ENCODE assay signal across 20 cellular contexts in genomic region chr5:110267714-110268113, GRCh38.
A peak's percentile ranks its signal among the peaks of the same experiment; 100 is the strongest.
DNase-seq lines count a peak whose midpoint lies in the region; ATAC-seq and TF ChIP-seq lines count a peak whose summit lies in the region.
"Had no signal": no experiment of that assay in that cellular context is flagged by ENCODE, and none has a peak within 500 bp of the region (broad histone marks: within the 10 kb centered on the region; RNA-seq: fewer than 3 reads in every experiment).

No MANE protein-coding gene starts in this region.

- H3K27me3 Mint-ChIP-seq in Caco-2 (ENCODE audit: insufficient read depth, unreplicated experiment) (no peaks in the 10 kb centered on the region), endodermal cell (ENCODE audit: insufficient read depth) (peaks cover 63% of the 10 kb centered on the region), mesothelial cell of epicardium (ENCODE audit: low read depth) (no peaks in the 10 kb centered on the region)
- H3K27me3 Mint-ChIP-seq in activated CD8-positive, alpha-beta T cell treated with anti-CD3 and anti-CD28 coated beads, Interleukin-2, amount 10 ng/mL, durations not matched to agents 7 days and 5 days (ENCODE audit: low read depth) = no peaks in the 10 kb centered on the region
- H3K27me3 Mint-ChIP-seq in activated T-cell treated with anti-CD3 and anti-CD28 coated beads, Interleukin-2, amount 50 U/mL, for 24 hours = no peaks in the 10 kb centered on the region

- H3K79me2 ChIP-seq in KMS-11 (ENCODE audit: insufficient read depth, low read depth) = no peaks in the 10 kb centered on the region

- TF ChIP-seq POLR2A in thyroid gland (IDR thresholded peaks at IDR 0.05) = no peak

- 0 out of 2 replicates have a peak overlapping the region, but pooled peaks have one; percentile 18 for H2AFZ ChIP-seq in KMS-11 (ENCODE audit: low read depth)

- POLR2A ChIA-PET in Caco-2 (lab: Charles Lee) = no interaction called here
- POLR2A ChIA-PET in activated CD8-positive, alpha-beta T cell treated with anti-CD3 and anti-CD28 coated beads, Interleukin-2, amount 10 ng/mL, durations not matched to agents 7 days and 5 days (lab: Charles Lee) = no interaction called here

- peak overlapping the region; percentile 10; the same call in 1 of the 2 replicates for H3K4me2 ChIP-seq in KMS-11
- H3K4me2 ChIP-seq: A549 had no signal

- no peak overlapping the region for H3K27ac Mint-ChIP-seq in Caco-2 (ENCODE audit: unreplicated experiment)
- no peak overlapping the region for H3K27ac Mint-ChIP-seq in endodermal cell
- H3K27ac Mint-ChIP-seq in mesothelial cell of epicardium = no peak overlapping the region
- no peak overlapping the region for H3K27ac Mint-ChIP-seq in activated CD8-positive, alpha-beta T cell treated with anti-CD3 and anti-CD28 coated beads, Interleukin-2, amount 10 ng/mL, durations not matched to agents 7 days and 5 days
- H3K27ac Mint-ChIP-seq in activated T-cell treated with anti-CD3 and anti-CD28 coated beads, Interleukin-2, amount 50 U/mL, for 24 hours = no peak overlapping the region
- H3K27ac Mint-ChIP-seq: CD4-positive, CD25-positive, alpha-beta regulatory T cell had no signal

- no peaks in the 10 kb centered on the region for H3K4me1 Mint-ChIP-seq in Caco-2 (ENCODE audit: low read depth, unreplicated experiment)
- peaks cover 18% of the 10 kb centered on the region for H3K4me1 Mint-ChIP-seq in endodermal cell
- H3K4me1 Mint-ChIP-seq in mesothelial cell of epicardium = peaks cover 6% of the 10 kb centered on the region
- no peaks in the 10 kb centered on the region for H3K4me1 Mint-ChIP-seq in activated CD8-positive, alpha-beta T cell treated with anti-CD3 and anti-CD28 coated beads, Interleukin-2, amount 10 ng/mL, durations not matched to agents 7 days and 5 days (ENCODE audit: low read depth)
- H3K4me1 Mint-ChIP-seq in activated T-cell treated with anti-CD3 and anti-CD28 coated beads, Interleukin-2, amount 50 U/mL, for 24 hours (ENCODE audit: low read depth) = peaks cover 6% of the 10 kb centered on the region

- no peaks in the 10 kb centered on the region for H3K9me3 Mint-ChIP-seq in Caco-2 (ENCODE audit: unreplicated experiment)
- no peaks in the 10 kb centered on the region for H3K9me3 Mint-ChIP-seq in endodermal cell
- no peaks in the 10 kb centered on the region for H3K9me3 Mint-ChIP-seq in mesothelial cell of epicardium
- H3K9me3 Mint-ChIP-seq in activated CD8-positive, alpha-beta T cell treated with anti-CD3 and anti-CD28 coated beads, Interleukin-2, amount 10 ng/mL, durations not matched to agents 7 days and 5 days (ENCODE audit: insufficient read depth) = no peaks in the 10 kb centered on the region
- no peaks in the 10 kb centered on the region for H3K9me3 Mint-ChIP-seq in activated T-cell treated with anti-CD3 and anti-CD28 coated beads, Interleukin-2, amount 50 U/mL, for 24 hours

- no peaks in the 10 kb centered on the region for H3K36me3 Mint-ChIP-seq in Caco-2 (ENCODE audit: insufficient read depth, unreplicated experiment)
- H3K36me3 Mint-ChIP-seq in endodermal cell (ENCODE audit: low read depth) = no peaks in the 10 kb centered on the region
- no peaks in the 10 kb centered on the region for H3K36me3 Mint-ChIP-seq in mesothelial cell of epicardium
- no peaks in the 10 kb centered on the region for H3K36me3 Mint-ChIP-seq in activated CD8-positive, alpha-beta T cell treated with anti-CD3 and anti-CD28 coated beads, Interleukin-2, amount 10 ng/mL, durations not matched to agents 7 days and 5 days (ENCODE audit: low read depth)
- H3K36me3 Mint-ChIP-seq in activated T-cell treated with anti-CD3 and anti-CD28 coated beads, Interleukin-2, amount 50 U/mL, for 24 hours (ENCODE audit: low read depth) = no peaks in the 10 kb centered on the region
- H3K36me3 Mint-ChIP-seq: CD4-positive, CD25-positive, alpha-beta regulatory T cell had no signal

- intact Hi-C loops in Caco-2 (cut with micrococcal nuclease; ENCODE audit: unreplicated experiment) (no loop called here), thyroid gland (cut with DNase I) (no loop called here)

- TF ChIP-seq CTCF in Caco-2 (IDR thresholded peaks at IDR 0.05; ENCODE audit: insufficient read depth in 1 of 2, low read depth in 1 of 2, low read length in 1 of 2, severe bottlenecking in 1 of 2, unreplicated experiment in 1 of 2) (peak; percentile 8 to 19), KMS-11 (conservative IDR thresholded peaks at IDR 0.05; ENCODE audit: low read depth, low read length) (no peak), endodermal cell (conservative IDR thresholded peaks at IDR 0.05) (peak; percentile 49), mesothelial cell of epicardium (IDR thresholded peaks at IDR 0.05; ENCODE audit: unreplicated experiment) (peak; percentile 10), thyroid gland (IDR thresholded peaks at IDR 0.05) (no peak)

- BruUV-seq in Caco-2 (replicated peaks; lab: Mats Ljungman, UMichigan) = no TSS peak

- no peaks in the 10 kb centered on the region for H3K36me3 ChIP-seq in Caco-2 (ENCODE audit: control insufficient read depth, insufficient read depth, low read length)
- H3K36me3 ChIP-seq in KMS-11 (ENCODE audit: insufficient read depth) = no peaks in the 10 kb centered on the region
- no peaks in the 10 kb centered on the region for H3K36me3 ChIP-seq in endodermal cell (ENCODE audit: control insufficient read depth, insufficient read depth, low read length)
- no peaks in the 10 kb centered on the region for H3K36me3 ChIP-seq in thyroid gland
- H3K36me3 ChIP-seq: BE2C, HAP-1, SJCRH30 had no signal

- DNase-seq in Caco-2 (no peak), endodermal cell (no peak), mesothelial cell of epicardium (ENCODE audit: low spot score in 2 of 2, unreplicated experiment in 2 of 2) (no peak), hippocampal formation (lab: John Stamatoyannopoulos, UW) (no peak), thyroid gland (no peak)
- DNase-seq in activated CD8-positive, alpha-beta T cell treated with anti-CD3 and anti-CD28 coated beads, Interleukin-2, amount 10 ng/mL, durations not matched to agents 7 days and 5 days = no peak
- DNase-seq in activated T-cell treated with anti-CD3 and anti-CD28 coated beads, Interleukin-2, amount 50 U/mL, for 24 hours = no peak
- DNase-seq: BE2C; CD4-positive, CD25-positive, alpha-beta regulatory T cell; DMS79; KBM-7; NCI-H1694; NCI-H2081; NCI-H2171; NCI-H345; NCI-H524 treated with DMSO at 0.1 percent for 48 hours; SJCRH30 had no signal

- H3K4me1 ChIP-seq in Caco-2 = no peaks in the 10 kb centered on the region
- peaks cover 44% of the 10 kb centered on the region for H3K4me1 ChIP-seq in KMS-11 (ENCODE audit: low read depth, poor library complexity, severe bottlenecking)
- peaks cover 7% of the 10 kb centered on the region for H3K4me1 ChIP-seq in endodermal cell (ENCODE audit: control insufficient read depth, insufficient read depth, low read length)
- no peaks in the 10 kb centered on the region for H3K4me1 ChIP-seq in thyroid gland
- H3K4me1 ChIP-seq: A549, BE2C, HAP-1, SJCRH30 had no signal

- H4K20me1 ChIP-seq in KMS-11 (ENCODE audit: insufficient read depth) = no peaks in the 10 kb centered on the region

- H3K4me3 Mint-ChIP-seq in Caco-2 (ENCODE audit: unreplicated experiment) = no peak overlapping the region
- H3K4me3 Mint-ChIP-seq in endodermal cell = no peak overlapping the region
- H3K4me3 Mint-ChIP-seq in mesothelial cell of epicardium = no peak overlapping the region
- no peak overlapping the region for H3K4me3 Mint-ChIP-seq in activated CD8-positive, alpha-beta T cell treated with anti-CD3 and anti-CD28 coated beads, Interleukin-2, amount 10 ng/mL, durations not matched to agents 7 days and 5 days
- H3K4me3 Mint-ChIP-seq in activated T-cell treated with anti-CD3 and anti-CD28 coated beads, Interleukin-2, amount 50 U/mL, for 24 hours = no peak overlapping the region
- H3K4me3 Mint-ChIP-seq: CD4-positive, CD25-positive, alpha-beta regulatory T cell had no signal

- H3K27me3 ChIP-seq in Caco-2 (replicated peaks; ENCODE audit: control insufficient read depth, insufficient read depth, low read length) (no peaks in the 10 kb centered on the region), KMS-11 (ENCODE audit: insufficient read depth, low read depth) (no peaks in the 10 kb centered on the region), endodermal cell (ENCODE audit: control insufficient read depth, insufficient read depth, low read length, poor library complexity, severe bottlenecking) (peaks cover 66% of the 10 kb centered on the region), thyroid gland (no peaks in the 10 kb centered on the region)
- H3K27me3 ChIP-seq: BE2C, SJCRH30 had no signal

- H3K4me3 ChIP-seq in Caco-2 (ENCODE audit: low read depth, low read length) (no peak overlapping the region), KMS-11 (IDR thresholded peaks at IDR 0.05; ENCODE audit: insufficient read depth, low read depth, low read length) (no peak overlapping the region), endodermal cell (ENCODE audit: low read length) (no peak overlapping the region), thyroid gland (replicated peaks in 1 of 3) (no peak overlapping the region)
- H3K4me3 ChIP-seq: A549, HAP-1, SJCRH30 had no signal

- ATAC-seq in activated CD8-positive, alpha-beta T cell treated with anti-CD3 and anti-CD28 coated beads, Interleukin-2, amount 10 ng/mL, durations not matched to agents 7 days and 5 days = no peak
- ATAC-seq: A549 had no signal

- H3K27ac ChIP-seq in KMS-11 = no peak overlapping the region; the same call in 1 of the 2 replicates
- no peak overlapping the region for H3K27ac ChIP-seq in endodermal cell (ENCODE audit: low read depth, low read length)
- no peak overlapping the region for H3K27ac ChIP-seq in thyroid gland
- H3K27ac ChIP-seq: A549, SJCRH30 had no signal

- WGBS in endodermal cell (ENCODE audit: insufficient coverage in 1 of 2, insufficient read length in 1 of 2), 2 experiments = 84 to 95% methylated on average over 6 to 9 of the region's 9 CpGs
- WGBS in thyroid gland, 2 donors = 93 to 97% methylated on average over 9 of the region's 9 CpGs

- CTCF ChIA-PET in Caco-2 (lab: Charles Lee) = no interaction called here
- CTCF ChIA-PET in activated CD8-positive, alpha-beta T cell treated with anti-CD3 and anti-CD28 coated beads, Interleukin-2, amount 10 ng/mL, durations not matched to agents 7 days and 5 days (lab: Charles Lee) = interaction anchor here (0.6 kb wide), 1 partner anchor 14 kb away, joined by 3 read pairs; no protein-coding TSS in a partner anchor

- H3K9ac ChIP-seq in KMS-11 (no peak overlapping the region), endodermal cell (ENCODE audit: extremely low read depth, low read length, poor library complexity, severe bottlenecking) (no peak overlapping the region)

- H3K9me3 ChIP-seq in Caco-2 = no peaks in the 10 kb centered on the region
- no peaks in the 10 kb centered on the region for H3K9me3 ChIP-seq in endodermal cell (ENCODE audit: control insufficient read depth, low read length)
- no peaks in the 10 kb centered on the region for H3K9me3 ChIP-seq in thyroid gland
- H3K9me3 ChIP-seq: A549, BE2C, HAP-1, SJCRH30 had no signal

Comparison
In these comparisons a context has a peak if more than half of its experiments do, and no peak if none do; other contexts are left out.
1. CTCF ChIP-seq: peak in Caco-2 (2 of 2), endodermal cell (single experiment) and mesothelial cell of epicardium (single experiment); none in KMS-11 (single experiment) and thyroid gland (0 of 6).